In the genomic region with DNA sequence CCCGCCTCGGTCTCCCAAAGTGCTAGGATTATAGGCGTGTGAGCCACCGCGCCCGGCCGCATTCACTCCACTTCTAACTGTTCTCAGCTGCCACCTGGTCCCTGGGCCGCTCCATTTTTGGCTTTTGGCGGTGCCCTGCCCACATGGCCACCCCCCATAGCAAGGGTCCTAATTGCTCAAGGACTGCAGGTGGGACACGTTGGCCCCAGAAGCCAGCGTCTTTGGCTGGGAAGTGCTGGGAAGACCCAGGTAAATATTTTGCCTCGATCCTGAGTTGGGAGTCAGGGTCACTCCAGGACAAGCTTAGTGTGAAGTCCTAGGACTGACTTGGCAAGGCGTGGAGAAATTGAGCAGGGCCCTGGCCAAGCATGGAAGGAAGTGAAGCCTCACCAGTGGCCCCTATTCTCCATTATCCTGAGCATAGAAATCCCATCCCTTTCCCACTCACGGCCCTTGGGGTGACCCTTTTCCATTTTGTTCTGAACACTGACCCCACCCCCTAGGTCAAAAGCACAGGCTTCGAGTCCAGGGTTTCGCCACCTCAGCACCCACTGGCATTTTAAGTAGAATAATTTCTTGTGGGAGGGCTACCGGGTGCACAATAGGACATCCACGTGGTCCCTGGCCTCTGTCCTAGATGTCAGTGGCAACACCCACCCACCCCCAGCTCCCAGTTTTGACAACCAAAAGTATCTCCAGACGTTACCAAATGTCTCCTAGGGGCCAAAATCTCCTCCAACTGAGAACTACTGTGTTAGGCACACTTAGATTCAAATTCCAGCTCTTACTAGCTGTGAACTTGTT, we compare ENCODE assay signal across 7 cellular contexts. TPM values are rescaled to one million over a fixed set of nuclear protein-coding genes. Genes with fewer than 3 reads are reported as not detected.
A peak's percentile ranks its signal among the peaks of the same experiment; 100 is the strongest.
DNase-seq lines count a peak whose midpoint lies in the region; ATAC-seq and TF ChIP-seq lines count a peak whose summit lies in the region.
"Had no signal": no experiment of that assay in that cellular context is flagged by ENCODE, and none has a peak within 500 bp of the region (broad histone marks: within the 10 kb centered on the region; RNA-seq: fewer than 3 reads in every experiment).

No MANE protein-coding gene starts in this region.

- H3K27ac ChIP-seq in right cardiac atrium (ENCODE audit: low read length) (peak overlapping the region; percentile 0), tibial artery (peak overlapping the region; percentile 98 to 99)

- H3K9me3 ChIP-seq in right cardiac atrium (ENCODE audit: control insufficient read depth, low read length) (no peaks in the 10 kb centered on the region), tibial artery (no peaks in the 10 kb centered on the region)

- H3K4me1 Mint-ChIP-seq in activated T-cell treated with anti-CD3 and anti-CD28 coated beads, Interleukin-2, amount 50 U/mL, for 72 hours (ENCODE audit: low read depth): peaks cover 45% of the 10 kb centered on the region

- peak overlapping the region; percentile 85 for H3K27ac Mint-ChIP-seq in activated T-cell treated with anti-CD3 and anti-CD28 coated beads, Interleukin-2, amount 50 U/mL, for 72 hours

- H3K36me3 Mint-ChIP-seq in activated T-cell treated with anti-CD3 and anti-CD28 coated beads, Interleukin-2, amount 50 U/mL, for 72 hours (ENCODE audit: insufficient read depth in 2 of 2): peaks cover 0 to 7% of the 10 kb centered on the region in 2 donors

- 64% methylated on average over 19 of the region's 19 CpGs for WGBS in right cardiac atrium

- H3K4me1 ChIP-seq in right cardiac atrium (ENCODE audit: control insufficient read depth, insufficient read depth, low read length) (peaks cover 11% of the 10 kb centered on the region), tibial artery (peaks cover 0 to 33% (median 24%) of the 10 kb centered on the region in 4 donors)

- intact Hi-C loops in right cardiac atrium (cut with DNase I) (no loop called here), tibial artery (cut with DNase I; ENCODE audit: low total_unique reads) (loop anchor here (5.0 to 10.0 kb wide), 2 partner anchors 149 to 316 kb away; a partner anchor contains a TSS)

- peaks cover 5% of the 10 kb centered on the region for H3K27me3 Mint-ChIP-seq in activated T-cell treated with anti-CD3 and anti-CD28 coated beads, Interleukin-2, amount 50 U/mL, for 72 hours (ENCODE audit: low read depth)

- H3K36me3 ChIP-seq in tibial artery: peaks cover 0 to 9% (median 2%) of the 10 kb centered on the region in 3 donors

- no peak for ATAC-seq in activated T-cell treated with anti-CD3 and anti-CD28 coated beads, Interleukin-2, amount 50 U/mL, for 72 hours (replicated peaks in 1 of 2)
- no peak for ATAC-seq in right cardiac atrium

- no peak for TF ChIP-seq CTCF in tibial artery (IDR thresholded peaks at IDR 0.05)

- no peaks in the 10 kb centered on the region for H3K27me3 ChIP-seq in right cardiac atrium (ENCODE audit: control insufficient read depth, insufficient read depth)
- H3K27me3 ChIP-seq in tibial artery: no peaks in the 10 kb centered on the region

- no peaks in the 10 kb centered on the region for H3K9me3 Mint-ChIP-seq in activated T-cell treated with anti-CD3 and anti-CD28 coated beads, Interleukin-2, amount 50 U/mL, for 72 hours

- H3K4me3 Mint-ChIP-seq in activated T-cell treated with anti-CD3 and anti-CD28 coated beads, Interleukin-2, amount 50 U/mL, for 72 hours: peak overlapping the region; percentile 98 to 99

- DNase-seq in activated T-cell treated with anti-CD3 and anti-CD28 coated beads, Interleukin-2, amount 50 U/mL, for 72 hours: no peak
- DNase-seq in activated T-cell treated with anti-CD3 and anti-CD28 coated beads, Interleukin-2, amount 50 U/mL, for 48 hours: no peak
- peak in 2 of 3 donors; percentile 64 to 69 for DNase-seq in right cardiac atrium
- DNase-seq in tibial artery: peak in 1 of 2 donors; percentile 71
- DNase-seq in NCI-H510A (lab: John Stamatoyannopoulos, UW): no peak
- DNase-seq in kidney tubule cell (ENCODE audit: low spot score): no peak
- DNase-seq: T1000 had no signal

- H3K4me3 ChIP-seq in right cardiac atrium (ENCODE audit: low read length) (no peak overlapping the region), tibial artery (no peak overlapping the region)

RNA-seq across cellular contexts. Expression of a gene that starts 5.9 kb away (rescaled TPM):
- 10 to 100 TPM in 1 of 2 donors, 1 to 10 TPM in 1; 9.4 to 11.2 TPM for total RNA-seq in activated T-cell treated with anti-CD3 and anti-CD28 coated beads, Interleukin-2, amount 50 U/mL, for 72 hours
- total RNA-seq in right cardiac atrium: 10 to 100 TPM in 3 of 4 donors, 1 to 10 TPM in 1; 9.2 to 11.2 (median 11.0) TPM
- polyA plus RNA-seq in right cardiac atrium: 10.2 TPM

RNA-seq across cellular contexts. Expression of a gene that starts 8.4 kb away (rescaled TPM):
- 1 to 10 TPM in 1 of 2 donors, under 1 TPM in 1; 0.70 to 1.8 TPM for total RNA-seq in activated T-cell treated with anti-CD3 and anti-CD28 coated beads, Interleukin-2, amount 50 U/mL, for 72 hours
- 1 to 10 TPM; 1.9 to 6.1 (median 2.3) TPM for total RNA-seq in right cardiac atrium
- 1.5 TPM for polyA plus RNA-seq in right cardiac atrium

RNA-seq across cellular contexts. Expression of a gene that starts 24.1 kb away (rescaled TPM):
- total RNA-seq in activated T-cell treated with anti-CD3 and anti-CD28 coated beads, Interleukin-2, amount 50 U/mL, for 72 hours: 1 to 10 TPM in 1 of 2 donors, under 1 TPM in 1; 0.89 to 1.6 TPM
- 1 to 10 TPM in 3 of 4 donors, under 1 TPM in 1; 0.45 to 2.1 (median 1.2) TPM for total RNA-seq in right cardiac atrium
- 1.1 TPM for polyA plus RNA-seq in right cardiac atrium

RNA-seq across cellular contexts. Expression of a gene that starts 33.9 kb away (rescaled TPM):
- total RNA-seq in activated T-cell treated with anti-CD3 and anti-CD28 coated beads, Interleukin-2, amount 50 U/mL, for 72 hours: 100 to 1,000 TPM; 332 to 390 TPM
- total RNA-seq in right cardiac atrium: 100 to 1,000 TPM; 134 to 187 (median 152) TPM
- 72.1 TPM for polyA plus RNA-seq in right cardiac atrium

RNA-seq across cellular contexts. Expression of a gene that starts 43.3 kb away (rescaled TPM):
- total RNA-seq in activated T-cell treated with anti-CD3 and anti-CD28 coated beads, Interleukin-2, amount 50 U/mL, for 72 hours: 1 to 10 TPM in 1 of 2 donors, not detected in 1; 2.2 TPM
- 100 to 1,000 TPM; 160 to 288 (median 264) TPM for total RNA-seq in right cardiac atrium
- 215 TPM for polyA plus RNA-seq in right cardiac atrium

Comparison
In these comparisons a context has a peak if more than half of its experiments do, and no peak if none do; other contexts are left out.
1. DNase-seq: peak in right cardiac atrium (2 of 3); none in activated T-cell treated with anti-CD3 and anti-CD28 coated beads, Interleukin-2, amount 50 U/mL, for 72 hours (0 of 2), activated T-cell treated with anti-CD3 and anti-CD28 coated beads, Interleukin-2, amount 50 U/mL, for 48 hours (0 of 2), NCI-H510A (single experiment) and kidney tubule cell (single experiment).